ENCODE assay signal across 12 cellular contexts in genomic region chrX:100368167-100368566, GRCh38. TPM values are rescaled to one million over a fixed set of nuclear protein-coding genes. Genes with fewer than 3 reads are reported as not detected.
DNase-seq lines count a peak whose midpoint lies in the region; ATAC-seq and TF ChIP-seq lines count a peak whose summit lies in the region.
"Had no signal": no experiment of that assay in that cellular context is flagged by ENCODE, and none has a peak within 500 bp of the region (broad histone marks: within the 10 kb centered on the region; RNA-seq: fewer than 3 reads in every experiment).

No MANE protein-coding gene starts in this region.

- in situ Hi-C loops in KBM-7 (cut with MboI; ENCODE audit: low pct_unique_long_range_greater_than_20kb, low sequenced_read_pairs), result no loop called here

- no peaks in the 10 kb centered on the region for H3K36me3 Mint-ChIP-seq in activated CD4-positive, alpha-beta T cell treated with anti-CD3 and anti-CD28 coated beads, Interleukin-2, amount 10 ng/mL, durations not matched to agents 24 days and 14 days (ENCODE audit: low read depth)
- H3K36me3 Mint-ChIP-seq: IgD-negative memory B cell had no signal

- H3K4me3 ChIP-seq in cardiac fibroblast (replicated peaks in 1 of 2; ENCODE audit: low read depth in 2 of 2, low read length in 2 of 2), result no peak overlapping the region

- no peak overlapping the region for H3K4me3 Mint-ChIP-seq in activated CD4-positive, alpha-beta T cell treated with anti-CD3 and anti-CD28 coated beads, Interleukin-2, amount 10 ng/mL, durations not matched to agents 24 days and 14 days
- H3K4me3 Mint-ChIP-seq: activated T-helper 1 cell treated with anti-CD3 and anti-CD28 coated beads, Interleukin-12 subunit alpha, Interleukin-12 subunit beta, Interleukin-2, Interleukin-4 antibody, amounts not matched to agents 30 ng/mL and 10 ng/mL and 1 ng/mL, durations not matched to agents 14 hours and 24 hours and 36 hours; IgD-negative memory B cell had no signal

- no peaks in the 10 kb centered on the region for H3K27me3 Mint-ChIP-seq in activated CD4-positive, alpha-beta T cell treated with anti-CD3 and anti-CD28 coated beads, Interleukin-2, amount 10 ng/mL, durations not matched to agents 24 days and 14 days

- peak; percentile 2 for DNase-seq in activated CD4-positive, alpha-beta T cell treated with anti-CD3 and anti-CD28 coated beads for 48 hours
- DNase-seq in activated CD4-positive, alpha-beta T cell treated with anti-CD3 and anti-CD28 coated beads, Interleukin-2, amount 50 U/mL, for 1 hour, result no peak
- DNase-seq in KBM-7 (peak; percentile 12), cardiac fibroblast (ENCODE audit: low read depth in 2 of 2) (peak; percentile 6 to 11), renal cortical epithelial cell (ENCODE audit: low read depth) (peak; percentile 2), epidermal melanocyte (ENCODE audit: insufficient read length, low spot score) (no peak)
- no peak for DNase-seq in activated CD4-positive, alpha-beta T cell treated with anti-CD3 and anti-CD28 coated beads, Interleukin-2, amount 10 ng/mL, durations not matched to agents 24 days and 14 days
- DNase-seq: DMS79 treated with DMSO at 0.1 percent for 48 hours; stimulated activated CD8-positive, alpha-beta memory T cell treated with anti-CD3 and anti-CD28 coated beads, Interleukin-4, amount 100 ng/mL, for 48 hours had no signal

- intact Hi-C loops in activated CD4-positive, alpha-beta T cell treated with anti-CD3 and anti-CD28 coated beads, Interleukin-2, amount 10 ng/mL, durations not matched to agents 24 days and 14 days (cut with micrococcal nuclease), result no loop called here

- no peak overlapping the region for H3K27ac Mint-ChIP-seq in activated CD4-positive, alpha-beta T cell treated with anti-CD3 and anti-CD28 coated beads, Interleukin-2, amount 10 ng/mL, durations not matched to agents 24 days and 14 days
- H3K27ac Mint-ChIP-seq: activated T-helper 1 cell treated with anti-CD3 and anti-CD28 coated beads, Interleukin-12 subunit alpha, Interleukin-12 subunit beta, Interleukin-2, Interleukin-4 antibody, amounts not matched to agents 30 ng/mL and 10 ng/mL and 1 ng/mL, durations not matched to agents 14 hours and 24 hours and 36 hours; IgD-negative memory B cell had no signal

- no peaks in the 10 kb centered on the region for H3K9me3 Mint-ChIP-seq in activated CD4-positive, alpha-beta T cell treated with anti-CD3 and anti-CD28 coated beads, Interleukin-2, amount 10 ng/mL, durations not matched to agents 24 days and 14 days
- H3K9me3 Mint-ChIP-seq: activated T-helper 1 cell treated with anti-CD3 and anti-CD28 coated beads, Interleukin-12 subunit alpha, Interleukin-12 subunit beta, Interleukin-2, Interleukin-4 antibody, amounts not matched to agents 30 ng/mL and 10 ng/mL and 1 ng/mL, durations not matched to agents 14 hours and 24 hours and 36 hours; IgD-negative memory B cell had no signal

- no peaks in the 10 kb centered on the region for H3K4me1 Mint-ChIP-seq in activated CD4-positive, alpha-beta T cell treated with anti-CD3 and anti-CD28 coated beads, Interleukin-2, amount 10 ng/mL, durations not matched to agents 24 days and 14 days

- no peak for TF ChIP-seq CTCF in cardiac fibroblast (IDR thresholded peaks at IDR 0.05; ENCODE audit: low read depth, low read length)

- no peak for ATAC-seq in GM18517 (IDR thresholded peaks at IDR 0.05; ENCODE audit: unreplicated experiment)

RNA-seq across cellular contexts. Expression of gene PCDH19, which starts 41.9 kb away (rescaled TPM):
- total RNA-seq in renal cortical epithelial cell, result 0.15 and 0.17 TPM in 2 replicates
- not detected in 2 replicates for total RNA-seq in activated CD4-positive, alpha-beta T cell treated with anti-CD3 and anti-CD28 coated beads, Interleukin-2, amount 10 ng/mL, durations not matched to agents 24 days and 14 days

Comparison
In these comparisons a context has a peak if more than half of its experiments do, and no peak if none do; other contexts are left out.
1. DNase-seq: peak in activated CD4-positive, alpha-beta T cell treated with anti-CD3 and anti-CD28 coated beads for 48 hours (single experiment), KBM-7 (single experiment), cardiac fibroblast (2 of 2) and renal cortical epithelial cell (single experiment); none in activated CD4-positive, alpha-beta T cell treated with anti-CD3 and anti-CD28 coated beads, Interleukin-2, amount 50 U/mL, for 1 hour (single experiment), epidermal melanocyte (single experiment) and activated CD4-positive, alpha-beta T cell treated with anti-CD3 and anti-CD28 coated beads, Interleukin-2, amount 10 ng/mL, durations not matched to agents 24 days and 14 days (single experiment).